17 cellular contexts compared by ENCODE assay signal in the genomic region with DNA sequence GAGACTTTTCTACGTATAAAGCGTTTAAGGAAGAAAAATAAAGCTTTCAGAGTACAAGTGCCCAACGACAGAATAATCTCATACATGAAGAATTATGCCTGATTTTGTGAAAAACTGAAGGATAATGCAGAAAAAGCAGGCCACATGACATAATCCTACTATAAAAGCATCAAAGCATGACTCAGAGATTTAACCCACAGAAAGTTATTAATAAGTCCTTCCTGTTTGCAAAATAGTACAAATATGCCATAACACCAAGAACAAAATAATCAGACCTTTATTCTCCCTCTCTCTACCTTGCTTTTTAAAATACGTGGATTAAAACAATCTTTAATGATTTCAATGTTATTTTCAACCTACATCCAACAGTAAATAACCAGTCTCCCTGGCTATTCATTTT.
A peak's percentile ranks its signal among the peaks of the same experiment; 100 is the strongest.
DNase-seq lines count a peak whose midpoint lies in the region; ATAC-seq and TF ChIP-seq lines count a peak whose summit lies in the region.
"Had no signal": no experiment of that assay in that cellular context is flagged by ENCODE, and none has a peak within 500 bp of the region (broad histone marks: within the 10 kb centered on the region; RNA-seq: fewer than 3 reads in every experiment).

No MANE protein-coding gene starts in this region.

- TF ChIP-seq CTCF in RWPE1 (conservative IDR thresholded peaks at IDR 0.05; ENCODE audit: low read depth) (no peak), epithelial cell of esophagus (IDR thresholded peaks at IDR 0.05; ENCODE audit: insufficient read depth, low read depth, low read length, missing control alignments) (no peak)

- H3K4me3 ChIP-seq in epithelial cell of esophagus (ENCODE audit: low read length), result no peak overlapping the region
- H3K4me3 ChIP-seq: heart left ventricle, thyroid gland had no signal

- DNase-seq in HCEC 1CT (peak; percentile 78), RWPE1 (ENCODE audit: low spot score) (peak; percentile 25), epithelial cell of esophagus (ENCODE audit: low read depth) (peak; percentile 45), stromal cell of bone marrow (ENCODE audit: low read depth) (peak; percentile 51), NCI-H1417 (lab: John Stamatoyannopoulos, UW) (no peak), NAMALWA (ENCODE audit: low spot score) (no peak)
- DNase-seq: activated CD8-positive, alpha-beta memory T cell treated with anti-CD3 and anti-CD28 coated beads, Interleukin-2, amount 50 U/mL, for 4 hours; GOT3; heart left ventricle; left colon; NCI-H1436 treated with DMSO at 0.1 percent for 48 hours; NCI-H510A; RPMI8226; small intestine; thyroid gland had no signal

- CTCF ChIA-PET in RWPE1 (lab: Yijun Ruan, JAX), result no interaction called here

- TF ChIP-seq POLR2A in GM18505 (IDR thresholded peaks at IDR 0.05; ENCODE audit: borderline replicate concordance, extremely low read depth, insufficient read depth, insufficient read length), result no peak

- POLR2A ChIA-PET in RWPE1 (lab: Yijun Ruan, JAX; ENCODE audit: low non-redundant PET), result no interaction called here

- no peak for ATAC-seq in GM18505 (IDR thresholded peaks at IDR 0.05; ENCODE audit: unreplicated experiment)
- ATAC-seq: heart left ventricle, left colon had no signal

- no peak overlapping the region for H3K27ac ChIP-seq in RWPE1
- H3K27ac ChIP-seq: heart left ventricle, thyroid gland, VCaP had no signal

Comparison
In these comparisons a context has a peak if more than half of its experiments do, and no peak if none do; other contexts are left out.
1. DNase-seq: peak in HCEC 1CT (single experiment), RWPE1 (single experiment), epithelial cell of esophagus (single experiment) and stromal cell of bone marrow (single experiment); none in NCI-H1417 (0 of 3) and NAMALWA (single experiment).